In the genomic region with DNA sequence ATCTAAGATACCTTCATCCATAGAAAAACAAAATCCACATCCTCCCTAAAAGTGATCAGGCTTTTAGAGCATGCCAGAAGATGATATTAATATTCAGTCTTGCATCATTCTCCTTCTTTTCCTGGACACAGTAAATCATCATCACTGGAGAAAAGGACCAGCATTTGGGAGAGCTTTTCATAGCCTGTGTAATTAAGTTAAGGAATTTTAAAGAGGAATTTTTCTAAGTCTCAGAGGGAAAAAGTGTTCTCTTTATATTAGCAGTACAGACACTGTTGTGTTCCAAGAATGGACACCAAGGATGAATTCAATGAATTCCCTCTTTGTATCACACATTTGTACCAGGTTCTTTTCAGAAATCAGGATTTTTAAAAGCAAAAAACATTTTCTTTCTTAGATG, we compare ENCODE assay signal across 1 cellular context.
TF ChIP-seq lines count a peak whose summit lies in the region.

No MANE protein-coding gene starts in this region.

TF ChIP-seq in K562, 482 proteins besides CTCF, POLR2A, EP300 and RAD21:
- TF ChIP-seq, protein P1, sequence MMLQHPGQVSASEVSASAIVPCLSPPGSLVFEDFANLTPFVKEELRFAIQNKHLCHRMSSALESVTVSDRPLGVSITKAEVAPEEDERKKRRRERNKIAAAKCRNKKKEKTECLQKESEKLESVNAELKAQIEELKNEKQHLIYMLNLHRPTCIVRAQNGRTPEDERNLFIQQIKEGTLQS (IDR thresholded peaks at IDR 0.05) = peak; percentile 36; the same call in 1 of the 2 replicates
- TF ChIP-seq, protein P1 (CRISPR knock-in tag; conservative IDR thresholded peaks at IDR 0.05) = no peak
- no peak for TF ChIP-seq TEAD1 (CRISPR knock-in tag; IDR thresholded peaks at IDR 0.05)
TF ChIP-seq in K562: peak in this region for 1.
